ENCODE assay signal across 22 cellular contexts in the genomic region with DNA sequence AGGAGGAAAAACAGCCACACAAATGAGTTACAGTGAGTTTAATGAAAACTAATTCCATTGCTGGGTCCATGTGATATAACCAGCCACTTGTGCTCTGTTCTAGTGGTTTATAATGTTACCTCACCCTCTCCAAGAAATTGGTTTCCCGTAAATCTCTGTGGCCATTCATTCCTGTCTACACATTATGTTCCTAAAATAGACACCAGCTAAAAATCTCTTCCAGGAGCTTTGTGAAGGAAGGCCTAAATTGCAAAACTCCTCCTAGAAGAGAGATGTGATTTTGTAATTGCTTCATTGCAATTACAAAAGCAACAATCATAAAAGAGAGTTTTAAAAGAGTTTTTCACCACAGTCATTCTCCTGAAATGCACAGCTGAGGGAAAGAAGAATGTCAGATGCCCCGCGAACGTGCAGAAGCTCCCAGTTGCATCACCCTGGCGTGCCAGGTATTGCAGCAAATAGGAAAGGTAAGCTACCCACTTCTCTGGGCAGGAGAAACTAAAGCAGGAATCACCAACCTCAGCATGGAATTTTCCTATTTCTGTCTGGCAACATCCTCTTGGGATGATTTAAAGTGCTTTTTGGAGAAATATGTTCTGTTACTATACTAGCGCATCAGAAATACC. TPM values are rescaled to one million over a fixed set of nuclear protein-coding genes. Genes with fewer than 3 reads are reported as not detected.
DNase-seq lines count a peak whose midpoint lies in the region; ATAC-seq and TF ChIP-seq lines count a peak whose summit lies in the region.
"Had no signal": no experiment of that assay in that cellular context is flagged by ENCODE, and none has a peak within 500 bp of the region (broad histone marks: within the 10 kb centered on the region; RNA-seq: fewer than 3 reads in every experiment).

No MANE protein-coding gene starts in this region.

- ATAC-seq in psoas muscle (no peak), GM18858 (IDR thresholded peaks at IDR 0.05; ENCODE audit: unreplicated experiment) (no peak)
- ATAC-seq: body of pancreas, natural killer cell had no signal

- H3K9me3 ChIP-seq in adipocyte (ENCODE audit: control insufficient read depth, low read length) (no peaks in the 10 kb centered on the region), psoas muscle (no peaks in the 10 kb centered on the region)
- H3K9me3 ChIP-seq: body of pancreas, suprapubic skin had no signal

- no peak overlapping the region for H3K27ac ChIP-seq in psoas muscle
- H3K27ac ChIP-seq: 22Rv1, body of pancreas, suprapubic skin had no signal

- intact Hi-C loops in psoas muscle (cut with DNase I) = loop anchor here (2.0 to 5.0 kb wide), 2 partner anchors 69 to 171 kb away; no protein-coding TSS in a partner anchor

- WGBS in psoas muscle, 3 donors = 78 to 85% (median 80%) methylated on average over 6 of the region's 6 CpGs

- H3K4me1 ChIP-seq in adipocyte (ENCODE audit: control insufficient read depth, insufficient read depth, low read length) (peaks cover 22% of the 10 kb centered on the region), psoas muscle (no peaks in the 10 kb centered on the region)
- H3K4me1 ChIP-seq: body of pancreas, suprapubic skin had no signal

- H3K9ac ChIP-seq in adipocyte (ENCODE audit: low read length) = peak overlapping the region; percentile 31

- TF ChIP-seq CTCF in fibroblast of pulmonary artery (IDR thresholded peaks at IDR 0.05; ENCODE audit: low read length, missing control alignments) (no peak), psoas muscle (IDR thresholded peaks at IDR 0.05) (no peak)

- H3K4me3 ChIP-seq in adipocyte (ENCODE audit: low read length) (peak overlapping the region; percentile 33), fibroblast of pulmonary artery (replicated peaks; ENCODE audit: low read depth, low read length) (no peak overlapping the region), psoas muscle (no peak overlapping the region)
- H3K4me3 ChIP-seq: body of pancreas, suprapubic skin had no signal

- H3K27me3 ChIP-seq in adipocyte (replicated peaks; ENCODE audit: control insufficient read depth, insufficient read depth, low read length) (peaks cover 5% of the 10 kb centered on the region), psoas muscle (ENCODE audit: insufficient read depth in 3 of 3, low read length in 2 of 3) (no peaks in the 10 kb centered on the region)
- H3K27me3 ChIP-seq: body of pancreas had no signal

- peak; percentile 3 to 21 (median 10) for DNase-seq in NCI-H1417 (lab: John Stamatoyannopoulos, UW)
- no peak for DNase-seq in NCI-H1417 treated with DMSO at 0.1 percent for 48 hours (lab: John Stamatoyannopoulos, UW)
- peak; percentile 72 for DNase-seq in adipocyte (ENCODE audit: low read depth)
- peak; percentile 75 for DNase-seq in fibroblast of pulmonary artery (ENCODE audit: low read depth)
- peak; percentile 61 for DNase-seq in stromal cell of bone marrow (ENCODE audit: low read depth)
- DNase-seq in KG1 (lab: John Stamatoyannopoulos, UW) = no peak
- no peak for DNase-seq in psoas muscle
- DNase-seq: activated CD4-positive, alpha-beta T cell treated with anti-CD3 and anti-CD28 coated beads for 1 hour; activated CD8-positive, alpha-beta memory T cell treated with anti-CD3 and anti-CD28 coated beads, Interleukin-2, amount 50 U/mL, for 48 hours; body of pancreas; CD8-positive, alpha-beta memory T cell; EL; foreskin melanocyte; HFFc6; natural killer cell; NCI-H226; SIG-M5; stimulated activated CD4-positive, alpha-beta T cell treated with anti-CD3 and anti-CD28 coated beads, Interleukin-1b, Interleukin-23, amount 100 ng/mL, for 48 hours; T-helper 9 cell had no signal

- H3K36me3 ChIP-seq in adipocyte (ENCODE audit: control insufficient read depth, insufficient read depth, low read length, severe bottlenecking) (no peaks in the 10 kb centered on the region), psoas muscle (ENCODE audit: insufficient read depth in 1 of 2, low read depth in 1 of 2) (no peaks in the 10 kb centered on the region)
- H3K36me3 ChIP-seq: suprapubic skin had no signal

RNA-seq across cellular contexts. Expression of gene SCN1A, which starts 1.7 kb away (rescaled TPM):
- not detected for total RNA-seq in psoas muscle
- polyA plus RNA-seq in psoas muscle = under 1 TPM in 1 of 3 donors, not detected in 2; 0.01 TPM
- total RNA-seq: body of pancreas; CD8-positive, alpha-beta memory T cell; HFFc6; natural killer cell; suprapubic skin had no signal
- polyA plus RNA-seq: CD8-positive, alpha-beta memory T cell had no signal

Comparison
In these comparisons a context has a peak if more than half of its experiments do, and no peak if none do; other contexts are left out.
1. DNase-seq: peak in NCI-H1417 (3 of 3), adipocyte (single experiment), fibroblast of pulmonary artery (single experiment) and stromal cell of bone marrow (single experiment); none in NCI-H1417 treated with DMSO at 0.1 percent for 48 hours (single experiment), KG1 (single experiment) and psoas muscle (0 of 2).